8 cellular contexts compared by ENCODE assay signal in the genomic region with DNA sequence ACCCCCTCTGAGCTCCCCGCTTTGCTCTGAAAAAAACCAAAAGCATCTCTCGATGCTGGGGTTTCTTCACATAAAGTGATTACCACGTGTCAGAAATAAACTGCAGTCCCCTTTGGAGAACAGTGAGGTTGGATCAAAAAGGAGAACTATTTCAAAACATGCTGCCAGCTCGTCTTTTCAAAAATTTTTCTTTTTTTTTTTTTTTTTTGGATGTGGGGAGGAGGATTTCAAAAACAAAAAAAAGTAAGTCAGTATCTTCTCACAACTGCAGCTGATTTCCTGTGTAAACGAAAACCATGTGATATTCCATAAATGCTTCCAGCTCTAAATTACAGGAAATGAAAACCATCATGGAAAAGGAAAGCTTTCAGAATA.
DNase-seq lines count a peak whose midpoint lies in the region; ATAC-seq and TF ChIP-seq lines count a peak whose summit lies in the region.

No MANE protein-coding gene starts in this region.

- TF ChIP-seq CTCF in right atrium auricular region (IDR thresholded peaks at IDR 0.05): no peak

- H3K4me3 Mint-ChIP-seq in activated CD4-positive, alpha-beta T cell treated with anti-CD3 and anti-CD28 coated beads for 36 hours: peak overlapping the region; percentile 66
- peak overlapping the region; percentile 76 for H3K4me3 Mint-ChIP-seq in activated T-helper 17 cell treated with anti-CD3 and anti-CD28 coated beads, Interleukin-2, amount 50 U/mL, for 72 hours

- no peaks in the 10 kb centered on the region for H3K36me3 Mint-ChIP-seq in activated CD4-positive, alpha-beta T cell treated with anti-CD3 and anti-CD28 coated beads for 36 hours (ENCODE audit: low read depth)
- no peaks in the 10 kb centered on the region for H3K36me3 Mint-ChIP-seq in activated T-helper 17 cell treated with anti-CD3 and anti-CD28 coated beads, Interleukin-2, amount 50 U/mL, for 72 hours (ENCODE audit: low read depth)

- DNase-seq in activated CD4-positive, alpha-beta T cell treated with anti-CD3 and anti-CD28 coated beads for 36 hours: no peak
- DNase-seq in activated CD4-positive, alpha-beta T cell treated with anti-CD3 and anti-CD28 coated beads for 1 hour: no peak
- no peak for DNase-seq in right atrium auricular region (ENCODE audit: low spot score)
- DNase-seq in sciatic nerve (ENCODE audit: low spot score): no peak
- no peak for DNase-seq in NAMALWA (ENCODE audit: low spot score)

- H3K9me3 Mint-ChIP-seq in activated CD4-positive, alpha-beta T cell treated with anti-CD3 and anti-CD28 coated beads for 36 hours (ENCODE audit: low read depth): no peaks in the 10 kb centered on the region
- no peaks in the 10 kb centered on the region for H3K9me3 Mint-ChIP-seq in activated T-helper 17 cell treated with anti-CD3 and anti-CD28 coated beads, Interleukin-2, amount 50 U/mL, for 72 hours

- intact Hi-C loops in activated CD4-positive, alpha-beta T cell treated with anti-CD3 and anti-CD28 coated beads for 36 hours (cut with DNase I, micrococcal nuclease): loop anchor here (1.0 to 10.0 kb wide), 14 partner anchors 57 to 1024 kb away; partner anchors contain the start of gene ZEB1 (in 2 of the 2)
- intact Hi-C loops in sciatic nerve (cut with DNase I): no loop called here

- ATAC-seq in activated CD4-positive, alpha-beta T cell treated with anti-CD3 and anti-CD28 coated beads for 36 hours: peak; percentile 6
- ATAC-seq in activated T-helper 17 cell treated with anti-CD3 and anti-CD28 coated beads, Interleukin-2, amount 50 U/mL, for 72 hours (replicated peaks): peak; percentile 14
- peak; percentile 50 for ATAC-seq in sciatic nerve
- no peak for ATAC-seq in GM18870 (IDR thresholded peaks at IDR 0.05; ENCODE audit: unreplicated experiment)
- ATAC-seq in HG03571 (IDR thresholded peaks at IDR 0.05; ENCODE audit: unreplicated experiment): no peak

- H3K4me3 ChIP-seq in right atrium auricular region: peak overlapping the region; percentile 77

- peak overlapping the region; percentile 96 for H3K27ac ChIP-seq in right atrium auricular region

- POLR2A ChIA-PET in activated CD4-positive, alpha-beta T cell treated with anti-CD3 and anti-CD28 coated beads for 36 hours (lab: Charles Lee): interaction anchor here (0.6 to 0.7 kb wide), 2 partner anchors 19 to 82 kb away, joined by 4 to 5 read pairs; no protein-coding TSS in a partner anchor

- H3K27me3 ChIP-seq in right atrium auricular region: no peaks in the 10 kb centered on the region

- H3K36me3 ChIP-seq in right atrium auricular region: no peaks in the 10 kb centered on the region

- H3K27ac Mint-ChIP-seq in activated CD4-positive, alpha-beta T cell treated with anti-CD3 and anti-CD28 coated beads for 36 hours: peak overlapping the region; percentile 43
- H3K27ac Mint-ChIP-seq in activated T-helper 17 cell treated with anti-CD3 and anti-CD28 coated beads, Interleukin-2, amount 50 U/mL, for 72 hours: peak overlapping the region; percentile 53

- peaks cover 0 to 17% of the 10 kb centered on the region in 2 donors for H3K4me1 ChIP-seq in right atrium auricular region

- H3K4me1 Mint-ChIP-seq in activated CD4-positive, alpha-beta T cell treated with anti-CD3 and anti-CD28 coated beads for 36 hours: peaks cover 20% of the 10 kb centered on the region
- peaks cover 13% of the 10 kb centered on the region for H3K4me1 Mint-ChIP-seq in activated T-helper 17 cell treated with anti-CD3 and anti-CD28 coated beads, Interleukin-2, amount 50 U/mL, for 72 hours

- H3K27me3 Mint-ChIP-seq in activated CD4-positive, alpha-beta T cell treated with anti-CD3 and anti-CD28 coated beads for 36 hours: peaks cover 2% of the 10 kb centered on the region
- no peaks in the 10 kb centered on the region for H3K27me3 Mint-ChIP-seq in activated T-helper 17 cell treated with anti-CD3 and anti-CD28 coated beads, Interleukin-2, amount 50 U/mL, for 72 hours

- CTCF ChIA-PET in activated CD4-positive, alpha-beta T cell treated with anti-CD3 and anti-CD28 coated beads for 36 hours (lab: Charles Lee): interaction anchor here (0.6 to 2.4 kb wide), 20 partner anchors 9 to 1761 kb away, joined by 3 to 13 read pairs (median 4); partner anchors contain the start of gene ZNF438

- H3K9me3 ChIP-seq in right atrium auricular region: no peaks in the 10 kb centered on the region

Comparison
In these comparisons a context has a peak if more than half of its experiments do, and no peak if none do; other contexts are left out.
1. ATAC-seq: peak in activated CD4-positive, alpha-beta T cell treated with anti-CD3 and anti-CD28 coated beads for 36 hours (single experiment), activated T-helper 17 cell treated with anti-CD3 and anti-CD28 coated beads, Interleukin-2, amount 50 U/mL, for 72 hours (single experiment) and sciatic nerve (single experiment); none in GM18870 (single experiment) and HG03571 (single experiment).